Comparison of ENCODE assay signal across 8 cellular contexts in genomic region chr11:17730608-17731462, GRCh38. TPM values are rescaled to one million over a fixed set of nuclear protein-coding genes. Genes with fewer than 3 reads are reported as not detected.
A peak's percentile ranks its signal among the peaks of the same experiment; 100 is the strongest.
DNase-seq lines count a peak whose midpoint lies in the region; ATAC-seq lines count a peak whose summit lies in the region.

No MANE protein-coding gene starts in this region.

- H3K27me3 Mint-ChIP-seq in stimulated activated naive B cell treated with anti-CD40 and anti-IgM and Interleukin-4, amounts not matched to agents 10 μg/mL and 1 μg/mL and 100 μg/mL, for 72 hours, result peaks cover 46 to 56% of the 10 kb centered on the region in 2 donors

- peaks cover 4 to 6% of the 10 kb centered on the region in 2 donors for H3K4me1 Mint-ChIP-seq in stimulated activated naive B cell treated with anti-CD40 and anti-IgM and Interleukin-4, amounts not matched to agents 10 μg/mL and 1 μg/mL and 100 μg/mL, for 72 hours

- ATAC-seq in GM21447 (IDR thresholded peaks at IDR 0.05; ENCODE audit: unreplicated experiment), result peak; percentile 73
- ATAC-seq in stimulated activated naive B cell treated with anti-CD40 and anti-IgM and Interleukin-4, amounts not matched to agents 10 μg/mL and 1 μg/mL and 100 μg/mL, for 72 hours (replicated peaks), result peak; percentile 89 to 90

- H3K27ac Mint-ChIP-seq in stimulated activated naive B cell treated with anti-CD40 and anti-IgM and Interleukin-4, amounts not matched to agents 10 μg/mL and 1 μg/mL and 100 μg/mL, for 72 hours, result no peak overlapping the region

- peaks cover 0 to 2% of the 10 kb centered on the region in 2 donors for H3K36me3 Mint-ChIP-seq in stimulated activated naive B cell treated with anti-CD40 and anti-IgM and Interleukin-4, amounts not matched to agents 10 μg/mL and 1 μg/mL and 100 μg/mL, for 72 hours

- H3K9me3 Mint-ChIP-seq in stimulated activated naive B cell treated with anti-CD40 and anti-IgM and Interleukin-4, amounts not matched to agents 10 μg/mL and 1 μg/mL and 100 μg/mL, for 72 hours, result no peaks in the 10 kb centered on the region

- DNase-seq in D341Med (ENCODE audit: low spot score) (peak; percentile 86), HUDEP-2 (lab: John Stamatoyannopoulos, UW; ENCODE audit: unreplicated experiment in 76 of 76) (peak in 65 of 76 experiments; percentile 2 to 76 (median 43)), NOMO-1 (lab: John Stamatoyannopoulos, UW; ENCODE audit: unreplicated experiment in 2 of 2) (peak; percentile 28 to 36), epidermal melanocyte (ENCODE audit: insufficient read length, low spot score) (peak; percentile 97), mucosa of gallbladder (ENCODE audit: low spot score) (peak; percentile 81)
- DNase-seq in activated CD8-positive, alpha-beta memory T cell treated with anti-CD3 and anti-CD28 coated beads for 24 hours, result peak; percentile 87
- DNase-seq in stimulated activated naive B cell treated with anti-CD40 and anti-IgM and Interleukin-4, amounts not matched to agents 10 μg/mL and 1 μg/mL and 100 μg/mL, for 72 hours, result peak; percentile 58

- H3K4me3 Mint-ChIP-seq in stimulated activated naive B cell treated with anti-CD40 and anti-IgM and Interleukin-4, amounts not matched to agents 10 μg/mL and 1 μg/mL and 100 μg/mL, for 72 hours, result no peak overlapping the region

RNA-seq across cellular contexts. Expression of gene KCNC1, which starts 3.7 kb away (rescaled TPM):
- total RNA-seq in mucosa of gallbladder, result not detected

RNA-seq across cellular contexts. Expression of gene MYOD1, which starts 11.5 kb away (rescaled TPM):
- total RNA-seq in mucosa of gallbladder, result not detected

Comparison
In these comparisons a context has a peak if more than half of its experiments do, and no peak if none do; other contexts are left out.
1. Peak in every context shown above with its lines: DNase-seq and ATAC-seq.
2. DNase-seq: peak in every context shown above with its lines; median percentile 97 in epidermal melanocyte; 87 in activated CD8-positive, alpha-beta memory T cell treated with anti-CD3 and anti-CD28 coated beads for 24 hours; 86 in D341Med; 81 in mucosa of gallbladder; 58 in stimulated activated naive B cell treated with anti-CD40 and anti-IgM and Interleukin-4, amounts not matched to agents 10 μg/mL and 1 μg/mL and 100 μg/mL, for 72 hours; 43 in HUDEP-2; 32 in NOMO-1.